8 cellular contexts compared by ENCODE assay signal in the genomic region with DNA sequence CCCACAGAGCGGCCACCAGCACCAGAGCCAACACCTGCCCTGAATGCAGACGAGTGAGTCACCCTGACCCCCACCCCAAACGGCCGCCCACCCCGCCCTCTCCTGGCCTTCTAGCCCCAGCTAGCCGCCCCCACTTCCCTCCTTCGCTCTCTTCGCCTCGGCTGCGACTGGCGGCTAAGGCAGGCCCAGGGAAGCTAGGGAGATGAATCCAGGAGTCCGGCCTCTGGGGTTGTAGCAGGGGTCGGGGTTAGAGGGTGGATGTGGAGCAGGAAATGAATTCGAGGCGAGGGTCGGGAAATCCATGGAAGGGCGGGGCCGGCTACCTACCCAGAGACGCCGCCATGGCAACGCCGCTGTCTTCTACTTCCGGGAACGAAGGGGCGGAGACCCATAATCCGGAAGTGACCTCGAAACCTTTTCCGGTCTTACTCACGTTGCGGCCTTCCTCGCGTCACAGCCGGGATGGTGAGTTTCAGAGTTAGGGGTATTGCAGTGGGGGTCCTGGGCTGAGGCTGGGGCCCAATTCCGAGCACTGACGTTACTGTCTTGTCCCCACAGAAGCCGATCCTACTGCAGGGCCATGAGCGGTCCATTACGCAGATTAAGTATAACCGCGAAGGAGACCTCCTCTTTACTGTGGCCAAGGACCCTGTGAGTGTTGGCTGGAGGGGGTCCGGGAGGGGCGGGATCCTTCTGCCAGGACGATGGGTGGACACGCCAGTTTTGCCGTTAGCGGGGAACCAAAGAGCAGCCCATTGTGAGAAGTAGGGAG. TPM values are rescaled to one million over a fixed set of nuclear protein-coding genes. Genes with fewer than 3 reads are reported as not detected.
DNase-seq lines count a peak whose midpoint lies in the region; ATAC-seq and TF ChIP-seq lines count a peak whose summit lies in the region.

A gene (plus strand): TSS at position 428 of the 772 bp plus-strand sequence. CDS start 35 bp downstream, at position 463.
A gene (minus strand): TSS at position 374 of the 772 bp plus-strand sequence. CDS start 31 bp downstream, at position 343.

- intact Hi-C loops in tibial artery (cut with DNase I; ENCODE audit: low total_unique reads), result loop anchor here (5.0 kb wide), 1 partner anchor 70 kb away; a partner anchor contains a TSS

- H3K27ac ChIP-seq in cardiac muscle cell, result peak within 1 kb of the TSS; percentile 84
- peak within 1 kb of the TSS; percentile 89 for H3K27ac ChIP-seq in parathyroid adenoma
- H3K27ac ChIP-seq in tibial artery, result peak within 1 kb of the TSS; percentile 90 to 92

- H3K27me3 ChIP-seq in adipocyte (replicated peaks; ENCODE audit: control insufficient read depth, insufficient read depth, low read length) (no peaks in the 10 kb centered on the region), cardiac muscle cell (no peaks in the 10 kb centered on the region), parathyroid adenoma (ENCODE audit: control insufficient read depth, insufficient read depth, low read length) (no peaks in the 10 kb centered on the region), tibial artery (no peaks in the 10 kb centered on the region)

- H3K4me2 ChIP-seq in parathyroid adenoma (ENCODE audit: low read length), result peak within 1 kb of the TSS; percentile 96

- DNase-seq in GM10266 (ENCODE audit: extremely low spot score) (peak; percentile 92), NCI-H1417 treated with DMSO at 0.1 percent for 48 hours (lab: John Stamatoyannopoulos, UW) (peak; percentile 60), T follicular helper cell (ENCODE audit: low read depth) (peak; percentile 87), adipocyte (ENCODE audit: low read depth) (peak; percentile 98), cardiac muscle cell (ENCODE audit: low read depth in 1 of 2, low spot score in 1 of 2) (peak; percentile 93 to 96), tibial artery (peak; percentile 94 to 95)

- H3K4me1 ChIP-seq in adipocyte (ENCODE audit: control insufficient read depth, insufficient read depth, low read length) (peaks cover 39% of the 10 kb centered on the region), cardiac muscle cell (ENCODE audit: low read depth) (peaks cover 10% of the 10 kb centered on the region), parathyroid adenoma (peaks cover 13% of the 10 kb centered on the region), tibial artery (peaks cover 0 to 34% (median 28%) of the 10 kb centered on the region in 4 donors)

- peaks cover 11% of the 10 kb centered on the region for H3K79me2 ChIP-seq in parathyroid adenoma

- no peak for TF ChIP-seq CTCF in GM10266 (IDR thresholded peaks at IDR 0.05; ENCODE audit: control insufficient read depth, insufficient read depth, low read depth, missing control alignments)
- TF ChIP-seq CTCF in cardiac muscle cell (IDR thresholded peaks at IDR 0.05; ENCODE audit: low read depth, low read length), result no peak
- TF ChIP-seq CTCF in parathyroid adenoma (IDR thresholded peaks at IDR 0.05), result no peak
- no peak for TF ChIP-seq CTCF in tibial artery (IDR thresholded peaks at IDR 0.05)

- peak within 1 kb of the TSS; percentile 98 for H3K9ac ChIP-seq in adipocyte (ENCODE audit: low read length)
- peak within 1 kb of the TSS; percentile 57 for H3K9ac ChIP-seq in parathyroid adenoma

- H3K36me3 ChIP-seq in adipocyte (ENCODE audit: control insufficient read depth, insufficient read depth, low read length, severe bottlenecking) (peaks cover 33% of the 10 kb centered on the region), cardiac muscle cell (peaks cover 13% of the 10 kb centered on the region), parathyroid adenoma (ENCODE audit: control insufficient read depth, insufficient read depth, low read length) (no peaks in the 10 kb centered on the region), tibial artery (peaks cover 30 to 62% (median 37%) of the 10 kb centered on the region in 3 donors)

- H3K4me3 ChIP-seq in adipocyte (ENCODE audit: low read length) (peak within 1 kb of the TSS; percentile 98), cardiac muscle cell (peak within 1 kb of the TSS; percentile 93), parathyroid adenoma (ENCODE audit: low read depth, low read length) (peak within 1 kb of the TSS; percentile 99), tibial artery (peak within 1 kb of the TSS; percentile 65 to 86)

- ATAC-seq in HG02642 (IDR thresholded peaks at IDR 0.05; ENCODE audit: poor library complexity, unreplicated experiment), result peak; percentile 95

- H2AFZ ChIP-seq in parathyroid adenoma, result peak within 1 kb of the TSS; percentile 81

- no peaks in the 10 kb centered on the region for H3K9me3 ChIP-seq in adipocyte (ENCODE audit: control insufficient read depth, low read length)
- H3K9me3 ChIP-seq in cardiac muscle cell (ENCODE audit: low read depth), result no peaks in the 10 kb centered on the region
- H3K9me3 ChIP-seq in parathyroid adenoma (ENCODE audit: control insufficient read depth, low read length), result no peaks in the 10 kb centered on the region
- no peaks in the 10 kb centered on the region for H3K9me3 ChIP-seq in tibial artery

RNA-seq across cellular contexts. Expression of the first gene that starts in this region (rescaled TPM):
- total RNA-seq in cardiac muscle cell, result 165 and 227 TPM in 2 replicates
- polyA plus RNA-seq in cardiac muscle cell, result 239 and 243 TPM in 2 replicates

RNA-seq across cellular contexts. Expression of the second gene that starts in this region (rescaled TPM):
- total RNA-seq in cardiac muscle cell, result 24.1 and 26.2 TPM in 2 replicates
- polyA plus RNA-seq in cardiac muscle cell, result 36.8 and 38.0 TPM in 2 replicates

Comparison
In these comparisons a context has a peak if more than half of its experiments do, and no peak if none do; other contexts are left out.
1. Peak in every context shown above with its lines: DNase-seq, ATAC-seq, H3K4me3 ChIP-seq and H3K27ac ChIP-seq.